ENCODE assay signal across 1 cellular context in the genomic region with DNA sequence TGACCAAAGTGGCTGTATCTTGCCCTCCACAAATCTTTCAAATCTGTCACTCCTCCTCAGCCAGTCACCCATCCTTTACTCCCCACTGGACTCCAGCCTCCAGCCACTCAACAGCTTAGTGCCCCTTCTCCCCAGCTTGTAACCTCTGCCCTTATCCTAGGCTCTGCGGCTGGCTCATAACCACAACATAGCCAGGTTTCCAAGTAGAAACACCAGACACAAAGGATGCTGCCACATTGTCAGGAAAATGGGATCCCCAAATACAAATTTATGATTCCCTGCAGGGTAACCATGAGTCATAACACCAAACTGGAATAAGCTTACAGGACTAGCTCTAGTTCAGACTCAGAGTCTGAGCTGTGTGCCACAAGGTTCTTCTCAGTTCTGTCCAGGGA.
TF ChIP-seq lines count a peak whose summit lies in the region.

No MANE protein-coding gene starts in this region.

TF ChIP-seq in IMR-90, 13 proteins besides CTCF, POLR2A, EP300 and RAD21 (continued from another document):
- TF ChIP-seq, protein P1, sequence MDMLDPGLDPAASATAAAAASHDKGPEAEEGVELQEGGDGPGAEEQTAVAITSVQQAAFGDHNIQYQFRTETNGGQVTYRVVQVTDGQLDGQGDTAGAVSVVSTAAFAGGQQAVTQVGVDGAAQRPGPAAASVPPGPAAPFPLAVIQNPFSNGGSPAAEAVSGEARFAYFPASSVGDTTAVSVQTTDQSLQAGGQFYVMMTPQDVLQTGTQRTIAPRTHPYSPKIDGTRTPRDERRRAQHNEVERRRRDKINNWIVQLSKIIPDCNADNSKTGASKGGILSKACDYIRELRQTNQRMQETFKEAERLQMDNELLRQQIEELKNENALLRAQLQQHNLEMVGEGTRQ (IDR thresholded peaks at IDR 0.05; ENCODE audit: low read depth, low read length): no peak
- no peak for TF ChIP-seq SMC3 (IDR thresholded peaks at IDR 0.05; ENCODE audit: low read depth, low read length)
- no peak for TF ChIP-seq ELK1 (IDR thresholded peaks at IDR 0.05; ENCODE audit: borderline replicate concordance, low read depth, low read length)
- TF ChIP-seq MAFK (IDR thresholded peaks at IDR 0.05; ENCODE audit: low read depth, low read length): no peak
- no peak for TF ChIP-seq BHLHE40 (IDR thresholded peaks at IDR 0.05; ENCODE audit: low read depth, low read length)
- TF ChIP-seq MXI1 (IDR thresholded peaks at IDR 0.05; ENCODE audit: borderline replicate concordance, low read depth, low read length): no peak
- TF ChIP-seq MAZ (IDR thresholded peaks at IDR 0.05; ENCODE audit: borderline replicate concordance, low read depth, low read length): no peak
